14 cellular contexts compared by ENCODE assay signal in genomic region chr1:204991342-204991844, GRCh38. TPM values are rescaled to one million over a fixed set of nuclear protein-coding genes. Genes with fewer than 3 reads are reported as not detected.
DNase-seq lines count a peak whose midpoint lies in the region; ATAC-seq and TF ChIP-seq lines count a peak whose summit lies in the region.
"Had no signal": no experiment of that assay in that cellular context is flagged by ENCODE, and none has a peak within 500 bp of the region (broad histone marks: within the 10 kb centered on the region; RNA-seq: fewer than 3 reads in every experiment).

No MANE protein-coding gene starts in this region.

- in situ Hi-C loops in IMR-90 (cut with MboI; ENCODE audit: low sequenced_read_pairs) = no loop called here

- intact Hi-C loops in IMR-90 (cut with micrococcal nuclease) = no loop called here
- intact Hi-C loops in mucosa of descending colon (cut with DNase I, micrococcal nuclease) = no loop called here
- intact Hi-C loops in psoas muscle (cut with DNase I) = loop anchor here in 1 of 2 donors (5.0 kb wide), 1 partner anchor 71 kb away; no protein-coding TSS in a partner anchor

- H3K4me2 ChIP-seq in IMR-90 (ENCODE audit: low read depth, low read length) = no peak overlapping the region

- H3K4me3 ChIP-seq in IMR-90 (ENCODE audit: insufficient read depth, low read depth, low read length) (no peak overlapping the region), mucosa of descending colon (no peak overlapping the region), psoas muscle (no peak overlapping the region)
- H3K4me3 ChIP-seq: breast epithelium, sigmoid colon had no signal

- no peak overlapping the region for H3K56ac ChIP-seq in IMR-90 (ENCODE audit: extremely low read depth, insufficient read depth, low read length)

- no peak overlapping the region for H3K14ac ChIP-seq in IMR-90 (replicated peaks; ENCODE audit: low read depth, low read length)

- no peaks in the 10 kb centered on the region for H4K20me1 ChIP-seq in IMR-90 (ENCODE audit: insufficient read depth, low read length)

- H3K9ac ChIP-seq in IMR-90 (ENCODE audit: low read depth, low read length) = no peak overlapping the region

- H2AK9ac ChIP-seq in IMR-90 (replicated peaks; ENCODE audit: low read depth, low read length, poor library complexity) = no peak overlapping the region

- H2AFZ ChIP-seq in IMR-90 (replicated peaks; ENCODE audit: low read length, poor library complexity) = peak overlapping the region; percentile 47

- DNase-seq in DMS153 (lab: John Stamatoyannopoulos, UW) (peak; percentile 62), IMR-90 (no peak), astrocyte of the hippocampus (ENCODE audit: low read depth, low spot score) (peak; percentile 22), mucosa of descending colon (no peak), UCSD-AML1 (lab: John Stamatoyannopoulos, UW; ENCODE audit: unreplicated experiment) (no peak), psoas muscle (no peak), NOMO-1 (lab: John Stamatoyannopoulos, UW; ENCODE audit: unreplicated experiment in 2 of 2) (no peak)
- DNase-seq in stimulated activated naive CD4-positive, alpha-beta T cell treated with Interleukin-2 at 50 U/mL for 16 hours (lab: John Stamatoyannopoulos, UW) = no peak
- DNase-seq: activated CD4-positive, alpha-beta T cell treated with anti-CD3 and anti-CD28 coated beads for 48 hours; KBM-7; NK-92 treated with Interleukin-12 subunit alpha and Interleukin-12 subunit beta, amount 100 ng/mL, for 24 hours; sigmoid colon had no signal

- no peak overlapping the region for H2BK15ac ChIP-seq in IMR-90 (ENCODE audit: low read depth, low read length)

- no peaks in the 10 kb centered on the region for H3K79me1 ChIP-seq in IMR-90 (ENCODE audit: low read depth in 1 of 2, low read length in 2 of 2)

- 47% methylated on average over 7 of the region's 11 CpGs; no CpG with 5 or more reads in 1 of the 2 experiments for WGBS in IMR-90 (ENCODE audit: extremely low coverage in 2 of 2, insufficient read length in 1 of 2), 2 experiments
- 46 to 63% (median 50%) methylated on average over 11 of the region's 11 CpGs for WGBS in psoas muscle, 3 donors

- BruUV-seq in IMR-90 (replicated peaks; lab: Mats Ljungman, UMichigan) = no TSS peak

- H4K5ac ChIP-seq in IMR-90 (ENCODE audit: low read depth, low read length) = no peak overlapping the region

- TF ChIP-seq CTCF in IMR-90 (conservative IDR thresholded peaks at IDR 0.05; ENCODE audit: low read depth, low read length) = no peak
- TF ChIP-seq CTCF in mucosa of descending colon (IDR thresholded peaks at IDR 0.05) = no peak
- no peak for TF ChIP-seq CTCF in psoas muscle (IDR thresholded peaks at IDR 0.05)

- H3K27ac ChIP-seq in IMR-90 (ENCODE audit: insufficient read depth, low read length) = no peak overlapping the region
- no peak overlapping the region for H3K27ac ChIP-seq in psoas muscle
- H3K27ac ChIP-seq: breast epithelium had no signal

- H3K36me3 ChIP-seq in IMR-90 (ENCODE audit: control insufficient read depth, insufficient read depth, low read length) (no peaks in the 10 kb centered on the region), mucosa of descending colon (ENCODE audit: low read depth) (no peaks in the 10 kb centered on the region), psoas muscle (ENCODE audit: insufficient read depth in 1 of 2, low read depth in 1 of 2) (no peaks in the 10 kb centered on the region)
- H3K36me3 ChIP-seq: breast epithelium had no signal

- H3K9me3 ChIP-seq in IMR-90 (ENCODE audit: control insufficient read depth, insufficient read depth, low read length) (no peaks in the 10 kb centered on the region), mucosa of descending colon (no peaks in the 10 kb centered on the region), psoas muscle (no peaks in the 10 kb centered on the region)
- H3K9me3 ChIP-seq: breast epithelium, sigmoid colon had no signal

- ATAC-seq in IMR-90 (ENCODE audit: low read depth) (no peak), mucosa of descending colon (peak; percentile 15), psoas muscle (no peak)

- no peak overlapping the region for H2AK5ac ChIP-seq in IMR-90 (ENCODE audit: low read depth, low read length)

- H3K23ac ChIP-seq in IMR-90 (ENCODE audit: low read depth, low read length) = no peak overlapping the region

- CTCF ChIA-PET in IMR-90 (lab: Yijun Ruan, JAX) = interaction anchor here (1.3 kb wide), 1 partner anchor 70 kb away, joined by 4 read pairs; no protein-coding TSS in a partner anchor

- H2BK120ac ChIP-seq in IMR-90 (ENCODE audit: low read depth, low read length) = no peak overlapping the region

- no peaks in the 10 kb centered on the region for H3K9me1 ChIP-seq in IMR-90 (ENCODE audit: insufficient read depth, low read length)

- H4K91ac ChIP-seq in IMR-90 (ENCODE audit: insufficient read depth, low read depth, low read length) = no peak overlapping the region

- dilution Hi-C loops in IMR-90 (cut with HindIII; ENCODE audit: low sequenced_read_pairs, unreplicated experiment) = no loop called here

- H3K4me1 ChIP-seq in IMR-90 (ENCODE audit: control insufficient read depth, insufficient read depth, low read length) (no peaks in the 10 kb centered on the region), mucosa of descending colon (ENCODE audit: low read depth) (no peaks in the 10 kb centered on the region), psoas muscle (no peaks in the 10 kb centered on the region)
- H3K4me1 ChIP-seq: breast epithelium had no signal

- no peak overlapping the region for H3K18ac ChIP-seq in IMR-90 (ENCODE audit: low read depth, low read length)

- H3K4ac ChIP-seq in IMR-90 (ENCODE audit: low read depth, low read length) = no peak overlapping the region

- no peak overlapping the region for H2BK20ac ChIP-seq in IMR-90 (ENCODE audit: low read depth, low read length)

- no peak overlapping the region for H2BK5ac ChIP-seq in IMR-90 (ENCODE audit: low read depth, low read length, poor library complexity, severe bottlenecking)

- POLR2A ChIA-PET in IMR-90 (lab: Charles Lee; ENCODE audit: unreplicated experiment) = no interaction called here

- H4K8ac ChIP-seq in IMR-90 (ENCODE audit: low read depth in 2 of 2, low read length in 2 of 2) = no peak overlapping the region

- TF ChIP-seq POLR2A in IMR-90 (IDR thresholded peaks at IDR 0.05; ENCODE audit: low read depth, low read length) = no peak

- TF ChIP-seq RAD21 in IMR-90 (IDR thresholded peaks at IDR 0.05; ENCODE audit: low read length) = no peak

- H3K27me3 ChIP-seq in IMR-90 (ENCODE audit: control insufficient read depth, insufficient read depth, low read length) = peaks cover 43% of the 10 kb centered on the region
- peaks cover 0 to 22% (median 2%) of the 10 kb centered on the region in 3 donors for H3K27me3 ChIP-seq in psoas muscle (ENCODE audit: insufficient read depth in 3 of 3, low read length in 2 of 3)
- H3K27me3 ChIP-seq: breast epithelium, sigmoid colon had no signal

TF ChIP-seq in IMR-90, 13 proteins besides CTCF, POLR2A, EP300 and RAD21:
- no peak for TF ChIP-seq USF2 (IDR thresholded peaks at IDR 0.05; ENCODE audit: low read depth, low read length)

RNA-seq across cellular contexts. Expression of gene CNTN2, which starts 51.6 kb away (rescaled TPM):
- total RNA-seq in IMR-90 (2012; rRNA removed) (0.28 TPM in 1 of 2 replicates, not detected in the other), mucosa of descending colon (1 to 10 TPM in 1 of 3 donors, under 1 TPM in 2; 0.43 to 6.8 (median 0.51) TPM), psoas muscle (under 1 TPM in 1 of 4 donors, not detected in 3; 0.06 TPM)
- polyA plus RNA-seq in IMR-90 (2012; rRNA removed) (not detected in 2 replicates), psoas muscle (under 1 TPM in 2 of 3 donors, not detected in 1; 0.01 to 0.05 TPM)
- polyA plus RNA-seq in IMR-90 (2012; cell fraction: cytosol; rRNA removed) = not detected in 2 replicates
- polyA plus RNA-seq in IMR-90 (2012; cell fraction: nucleus; rRNA removed; ENCODE audit: low replicate concordance) = 0.03 and 0.18 TPM in 2 replicates
- total RNA-seq: activated T-helper 1 cell treated with anti-CD3 and anti-CD28 coated beads, Interleukin-12 subunit alpha, Interleukin-12 subunit beta, Interleukin-2, Interleukin-4 antibody, amounts not matched to agents 30 ng/mL and 10 ng/mL and 1 ng/mL, durations not matched to agents 14 hours and 24 hours and 36 hours; breast epithelium had no signal

Comparison
In these comparisons a context has a peak if more than half of its experiments do, and no peak if none do; other contexts are left out.
1. DNase-seq: peak in DMS153 (single experiment) and astrocyte of the hippocampus (single experiment); none in IMR-90 (single experiment), mucosa of descending colon (0 of 3), UCSD-AML1 (single experiment), psoas muscle (0 of 2), NOMO-1 (0 of 2) and stimulated activated naive CD4-positive, alpha-beta T cell treated with Interleukin-2 at 50 U/mL for 16 hours (single experiment).